1 cellular context compared by ENCODE assay signal in the genomic region with DNA sequence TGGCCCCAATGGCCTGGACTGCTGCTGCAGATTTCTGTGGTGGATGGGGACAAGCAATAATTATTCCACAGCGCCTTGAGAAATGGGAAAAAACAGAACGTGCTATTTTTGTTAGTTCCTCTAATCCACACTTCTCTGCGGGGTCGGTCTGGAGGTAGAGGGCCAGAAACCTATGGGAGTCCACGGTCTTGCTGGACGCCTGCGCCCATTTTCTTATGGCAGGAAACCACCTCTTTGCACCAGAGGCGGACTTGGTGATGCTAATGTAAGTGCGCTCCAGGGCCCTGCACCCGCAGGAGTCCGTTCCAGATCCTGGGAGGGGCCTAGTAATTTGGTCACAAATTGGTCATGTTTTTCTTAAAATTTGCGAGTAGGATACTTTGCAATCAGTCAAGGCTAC.
TF ChIP-seq lines count a peak whose summit lies in the region.

No MANE protein-coding gene starts in this region.

TF ChIP-seq in GM23338, 12 proteins besides CTCF, POLR2A, EP300 and RAD21 (continued from another document):
- TF ChIP-seq EZH2 (IDR thresholded peaks at IDR 0.05; ENCODE audit: low read depth, unreplicated experiment): no peak
- TF ChIP-seq CREB1 (CRISPR knock-in tag; IDR thresholded peaks at IDR 0.05; ENCODE audit: low read depth): no peak
